ENCODE assay signal across 12 cellular contexts in genomic region chr3:177820683-177821316, GRCh38.
DNase-seq lines count a peak whose midpoint lies in the region; ATAC-seq and TF ChIP-seq lines count a peak whose summit lies in the region.
"Had no signal": no experiment of that assay in that cellular context is flagged by ENCODE, and none has a peak within 500 bp of the region (broad histone marks: within the 10 kb centered on the region; RNA-seq: fewer than 3 reads in every experiment).

No MANE protein-coding gene starts in this region.

- WGBS in adrenal gland, 4 donors = 77 to 79% (median 78%) methylated on average over 2 of the region's 2 CpGs

- in situ Hi-C loops in gastrocnemius medialis (cut with MboI; ENCODE audit: low sequenced_read_pairs in 4 of 4) = no loop called here

- no peak overlapping the region for H3K4me3 ChIP-seq in OCI-LY7 (ENCODE audit: low read depth, low read length, poor library complexity, severe bottlenecking)
- no peak overlapping the region for H3K4me3 ChIP-seq in adrenal gland
- H3K4me3 ChIP-seq in gastrocnemius medialis = no peak overlapping the region
- H3K4me3 ChIP-seq: heart right ventricle had no signal

- TF ChIP-seq CTCF in OCI-LY7 (conservative IDR thresholded peaks at IDR 0.05; ENCODE audit: low read length) (no peak), adrenal gland (IDR thresholded peaks at IDR 0.05) (no peak), gastrocnemius medialis (IDR thresholded peaks at IDR 0.05 in 4 of 5, conservative IDR thresholded peaks at IDR 0.05 in 1 of 5) (no peak)

- BruUV-seq in OCI-LY7 (replicated peaks; lab: Mats Ljungman, UMichigan) = no TSS peak

- H2AFZ ChIP-seq in OCI-LY7 (ENCODE audit: low read length) = no peak overlapping the region

- H3K9me2 ChIP-seq in OCI-LY7 (ENCODE audit: insufficient read depth, low read length) = no peaks in the 10 kb centered on the region

- H4K20me1 ChIP-seq in OCI-LY7 (ENCODE audit: insufficient read depth, low read length) = no peaks in the 10 kb centered on the region

- ATAC-seq in GM18873 (IDR thresholded peaks at IDR 0.05; ENCODE audit: low FRiP score, unreplicated experiment) (peak; percentile 56), HG02798 (IDR thresholded peaks at IDR 0.05; ENCODE audit: poor library complexity, unreplicated experiment) (peak; percentile 69), gastrocnemius medialis (no peak), HG03521 (IDR thresholded peaks at IDR 0.05; ENCODE audit: unreplicated experiment) (no peak)

- DNase-seq in OCI-LY7 (ENCODE audit: low spot score) (no peak), renal cortical epithelial cell (ENCODE audit: low read depth) (peak; percentile 86), COR-L47 (lab: John Stamatoyannopoulos, UW) (no peak), adrenal gland (no peak), gastrocnemius medialis (no peak)
- DNase-seq: activated naive CD4-positive, alpha-beta T cell treated with anti-CD3 and anti-CD28 coated beads, Interleukin-2, amount 50 U/mL, for 16 hours; heart right ventricle; nucleus accumbens; stimulated activated naive CD4-positive, alpha-beta T cell had no signal

- H3K4me2 ChIP-seq in OCI-LY7 (ENCODE audit: low read length) = 0 out of 2 replicates have a peak overlapping the region, but pooled peaks have one; percentile 13

- TF ChIP-seq POLR2A in adrenal gland (IDR thresholded peaks at IDR 0.05) (no peak), gastrocnemius medialis (IDR thresholded peaks at IDR 0.05) (no peak)

- H3K79me2 ChIP-seq in OCI-LY7 (ENCODE audit: insufficient read depth, low read depth, low read length) = no peaks in the 10 kb centered on the region

- intact Hi-C loops in OCI-LY7 (cut with micrococcal nuclease; ENCODE audit: unreplicated experiment) (no loop called here), adrenal gland (cut with DNase I) (no loop called here), gastrocnemius medialis (cut with DNase I; ENCODE audit: low total_unique reads) (no loop called here)

- H3K27me3 ChIP-seq in adrenal gland (no peaks in the 10 kb centered on the region), gastrocnemius medialis (no peaks in the 10 kb centered on the region)
- H3K27me3 ChIP-seq: heart right ventricle had no signal

- POLR2A ChIA-PET in OCI-LY7 (lab: Charles Lee) = interaction anchor here (0.7 to 0.9 kb wide), 2 partner anchors 89 to 633 kb away, joined by 3 to 4 read pairs; no protein-coding TSS in a partner anchor

- H3K4me1 ChIP-seq in OCI-LY7 (ENCODE audit: insufficient read depth, low read length, poor library complexity, severe bottlenecking) = no peaks in the 10 kb centered on the region
- peaks cover 14 to 46% of the 10 kb centered on the region in 2 donors for H3K4me1 ChIP-seq in adrenal gland (replicated peaks in 1 of 2)
- peaks cover 30 to 50% of the 10 kb centered on the region in 2 donors for H3K4me1 ChIP-seq in gastrocnemius medialis

- no peaks in the 10 kb centered on the region for H3K9me3 ChIP-seq in OCI-LY7 (ENCODE audit: low read length)
- no peaks in the 10 kb centered on the region for H3K9me3 ChIP-seq in adrenal gland (replicated peaks in 1 of 3)
- H3K9me3 ChIP-seq in gastrocnemius medialis = no peaks in the 10 kb centered on the region
- H3K9me3 ChIP-seq: heart right ventricle had no signal

- CTCF ChIA-PET in OCI-LY7 (lab: Charles Lee; ENCODE audit: unreplicated experiment) = no interaction called here

- H3K27ac ChIP-seq in OCI-LY7 (ENCODE audit: low read depth, low read length, poor library complexity, severe bottlenecking) = no peak overlapping the region
- no peak overlapping the region for H3K27ac ChIP-seq in adrenal gland
- no peak overlapping the region for H3K27ac ChIP-seq in gastrocnemius medialis

- H3K36me3 ChIP-seq in OCI-LY7 (ENCODE audit: insufficient read depth, low read length) (no peaks in the 10 kb centered on the region), adrenal gland (replicated peaks in 1 of 2) (no peaks in the 10 kb centered on the region), gastrocnemius medialis (no peaks in the 10 kb centered on the region)
- H3K36me3 ChIP-seq: heart right ventricle had no signal

Comparison
In these comparisons a context has a peak if more than half of its experiments do, and no peak if none do; other contexts are left out.
1. ATAC-seq: peak in GM18873 (single experiment) and HG02798 (single experiment); none in gastrocnemius medialis (0 of 2) and HG03521 (single experiment).